In the genomic region with DNA sequence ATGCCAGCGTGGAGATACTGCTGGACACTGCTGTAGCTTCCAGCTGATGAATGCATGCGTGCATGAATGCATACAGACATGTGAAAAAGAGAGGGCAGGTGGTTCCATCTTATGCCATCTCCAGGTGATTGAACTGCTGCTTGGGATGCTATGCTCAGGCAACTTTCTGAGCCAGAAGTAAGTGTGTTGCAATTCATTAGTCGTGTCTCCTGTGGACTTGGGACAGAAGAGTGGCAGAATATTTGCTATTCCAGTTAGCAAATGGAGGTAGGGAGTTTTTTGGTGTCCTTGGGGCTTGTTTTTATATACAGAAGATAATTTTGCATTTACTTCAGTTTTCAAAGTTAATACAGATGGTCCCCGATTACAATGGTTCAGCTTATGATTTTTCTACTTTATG, we compare ENCODE assay signal across 21 cellular contexts. TPM values are rescaled to one million over a fixed set of nuclear protein-coding genes. Genes with fewer than 3 reads are reported as not detected.
DNase-seq lines count a peak whose midpoint lies in the region; ATAC-seq, FAIRE-seq and TF ChIP-seq lines count a peak whose summit lies in the region.
"Had no signal": no experiment of that assay in that cellular context is flagged by ENCODE, and none has a peak within 500 bp of the region (broad histone marks: within the 10 kb centered on the region; RNA-seq: fewer than 3 reads in every experiment).

No MANE protein-coding gene starts in this region.

- TF ChIP-seq RAD21 in K562 (CRISPR knock-in tag; conservative IDR thresholded peaks at IDR 0.05 in 1 of 2, IDR thresholded peaks at IDR 0.05 in 1 of 2), result no peak
- no peak for TF ChIP-seq RAD21 in HepG2 (CRISPR knock-in tag; IDR thresholded peaks at IDR 0.05)

- no peak for TF ChIP-seq CTCF in K562 (IDR thresholded peaks at IDR 0.05 in 2 of 3, conservative IDR thresholded peaks at IDR 0.05 in 1 of 3; ENCODE audit: insufficient read depth in 2 of 3, low read depth in 1 of 3, low read length in 3 of 3)
- no peak for TF ChIP-seq CTCF in HepG2 (CRISPR knock-in tag; IDR thresholded peaks at IDR 0.05)
- no peak for TF ChIP-seq CTCF in osteocyte (IDR thresholded peaks at IDR 0.05)

- in situ Hi-C loops in K562 (cut with MboI), result no loop called here
- in situ Hi-C loops in HepG2 (cut with HindIII; ENCODE audit: extremely low pct_ligation_motif_present, low pct_unique_long_range_greater_than_20kb), result no loop called here

- H3K9me3 Mint-ChIP-seq in osteocyte (ENCODE audit: unreplicated experiment), result no peaks in the 10 kb centered on the region
- H3K9me3 Mint-ChIP-seq in stimulated activated naive B cell treated with anti-CD40 and anti-IgM and Interleukin-4, amounts not matched to agents 10 μg/mL and 1 μg/mL and 100 μg/mL, for 72 hours, result no peaks in the 10 kb centered on the region
- no peaks in the 10 kb centered on the region for H3K9me3 Mint-ChIP-seq in stimulated activated naive CD8-positive, alpha-beta T cell treated with anti-CD3 and anti-CD28 coated beads, Interleukin-15, amount 100 ng/mL, for 72 hours
- H3K9me3 Mint-ChIP-seq: CD4-positive, alpha-beta memory T cell; HFFc6 had no signal

- H2AFZ ChIP-seq in K562 (ENCODE audit: low read depth, low read length) (no peak overlapping the region), HepG2 (ENCODE audit: low read length) (no peak overlapping the region)

- H3K9ac ChIP-seq in K562 (ENCODE audit: insufficient read depth in 1 of 2, low read depth in 2 of 2, low read length in 2 of 2) (no peak overlapping the region), HepG2 (ENCODE audit: insufficient read depth, low read depth, low read length) (no peak overlapping the region)

- H3K27me3 ChIP-seq in K562 (ENCODE audit: control insufficient read depth in 2 of 2, insufficient read depth in 2 of 2, low read length in 2 of 2) (peaks cover 2 to 11% of the 10 kb centered on the region in 2 experiments; a peak in 3 of 5 replicates), HepG2 (ENCODE audit: control insufficient read depth in 1 of 2, insufficient read depth in 2 of 2, low read length in 2 of 2) (no peaks in the 10 kb centered on the region)

- H3K79me2 ChIP-seq in K562 (ENCODE audit: control insufficient read depth, insufficient read depth, low read length), result no peaks in the 10 kb centered on the region
- no peaks in the 10 kb centered on the region for H3K79me2 ChIP-seq in HepG2 (ENCODE audit: insufficient read depth, low read length)

- ATAC-seq in K562, result no peak
- ATAC-seq in HepG2, result no peak
- no peak for ATAC-seq in stimulated activated naive B cell treated with anti-CD40 and anti-IgM and Interleukin-4, amounts not matched to agents 10 μg/mL and 1 μg/mL and 100 μg/mL, for 72 hours (replicated peaks)
- ATAC-seq in stimulated activated naive CD8-positive, alpha-beta T cell treated with anti-CD3 and anti-CD28 coated beads, Interleukin-15, amount 100 ng/mL, for 72 hours, result no peak

- H3K4me3 ChIP-seq in K562, result no peak overlapping the region
- H3K4me3 ChIP-seq in HepG2 (replicated peaks in 1 of 3; ENCODE audit: insufficient read depth in 1 of 3, low read depth in 2 of 3, low read length in 3 of 3), result no peak overlapping the region

- H3K27ac ChIP-seq in K562 (ENCODE audit: extremely low read depth, low read depth, low read length), result no peak overlapping the region
- no peak overlapping the region for H3K27ac ChIP-seq in HepG2 (ENCODE audit: extremely low read length, insufficient read depth, low read length)

- TF ChIP-seq POLR2A in K562 (conservative IDR thresholded peaks at IDR 0.05) (no peak), HepG2 (IDR thresholded peaks at IDR 0.05; ENCODE audit: insufficient read depth in 1 of 2, low read depth in 2 of 2, low read length in 2 of 2) (no peak)

- intact Hi-C loops in K562 (cut with micrococcal nuclease), result no loop called here
- intact Hi-C loops in HepG2 (cut with micrococcal nuclease; ENCODE audit: unreplicated experiment), result no loop called here

- no peak for TF ChIP-seq EP300 in K562 (IDR thresholded peaks at IDR 0.05; ENCODE audit: low read length)
- TF ChIP-seq EP300 in HepG2 (IDR thresholded peaks at IDR 0.05; ENCODE audit: low read depth in 2 of 2, low read length in 2 of 2), result no peak
- TF ChIP-seq EP300 in HepG2 (CRISPR knock-in tag; IDR thresholded peaks at IDR 0.05; ENCODE audit: borderline replicate concordance), result no peak

- H3K9me3 ChIP-seq in K562 (replicated peaks; ENCODE audit: control insufficient read depth, insufficient read depth, low read depth, low read length) (no peaks in the 10 kb centered on the region), HepG2 (ENCODE audit: low read length) (no peaks in the 10 kb centered on the region)

- POLR2A ChIA-PET in K562 (lab: Yijun Ruan, JAX) (no interaction called here), HepG2 (lab: Yijun Ruan, JAX) (no interaction called here)

- no peak overlapping the region for H3K4me3 Mint-ChIP-seq in osteocyte (ENCODE audit: unreplicated experiment)
- no peak overlapping the region for H3K4me3 Mint-ChIP-seq in stimulated activated naive B cell treated with anti-CD40 and anti-IgM and Interleukin-4, amounts not matched to agents 10 μg/mL and 1 μg/mL and 100 μg/mL, for 72 hours
- H3K4me3 Mint-ChIP-seq in stimulated activated naive CD8-positive, alpha-beta T cell treated with anti-CD3 and anti-CD28 coated beads, Interleukin-15, amount 100 ng/mL, for 72 hours, result no peak overlapping the region
- H3K4me3 Mint-ChIP-seq: B cell; CD4-positive, alpha-beta memory T cell; HFFc6 had no signal

- no peaks in the 10 kb centered on the region for H3K27me3 Mint-ChIP-seq in osteocyte (ENCODE audit: unreplicated experiment)
- no peaks in the 10 kb centered on the region for H3K27me3 Mint-ChIP-seq in stimulated activated naive B cell treated with anti-CD40 and anti-IgM and Interleukin-4, amounts not matched to agents 10 μg/mL and 1 μg/mL and 100 μg/mL, for 72 hours
- H3K27me3 Mint-ChIP-seq in stimulated activated naive CD8-positive, alpha-beta T cell treated with anti-CD3 and anti-CD28 coated beads, Interleukin-15, amount 100 ng/mL, for 72 hours, result no peaks in the 10 kb centered on the region
- H3K27me3 Mint-ChIP-seq: B cell; CD4-positive, alpha-beta memory T cell had no signal

- DNase-seq in activated CD8-positive, alpha-beta memory T cell treated with anti-CD3 and anti-CD28 coated beads for 24 hours, result peak; percentile 32
- no peak for DNase-seq in activated CD8-positive, alpha-beta memory T cell treated with anti-CD3 and anti-CD28 coated beads, Interleukin-2, amount 50 U/mL, for 48 hours
- DNase-seq in K562 (ENCODE audit: extremely low read depth in 1 of 4, low spot score in 3 of 4) (no peak), HepG2 (ENCODE audit: low spot score) (no peak), osteocyte (ENCODE audit: extremely low spot score, unreplicated experiment) (peak; percentile 8), DMS79 (lab: John Stamatoyannopoulos, UW) (no peak)
- no peak for DNase-seq in stimulated activated naive B cell treated with anti-CD40 and anti-IgM and Interleukin-4, amounts not matched to agents 10 μg/mL and 1 μg/mL and 100 μg/mL, for 72 hours
- DNase-seq in stimulated activated naive CD8-positive, alpha-beta T cell treated with anti-CD3 and anti-CD28 coated beads, Interleukin-15, amount 100 ng/mL, for 72 hours, result no peak
- DNase-seq: 8988T; C1 segment of cervical spinal cord; CD4-positive, alpha-beta memory T cell; COR-L47; DMS153; DND-41; GDM1; HCEC 1CT; HFFc6 had no signal

- H4K20me1 ChIP-seq in K562 (replicated peaks; ENCODE audit: control insufficient read depth, insufficient read depth, low read length) (no peaks in the 10 kb centered on the region), HepG2 (ENCODE audit: insufficient read depth, low read length) (no peaks in the 10 kb centered on the region)

- WGBS in K562 (ENCODE audit: insufficient coverage, low coverage, missing lambda C conversion rate), result 0% methylated on average over 4 of the region's 4 CpGs
- WGBS in HepG2 (ENCODE audit: low lambda C conversion rate), result 74% methylated on average over 3 of the region's 4 CpGs

- peak; percentile 40 for FAIRE-seq in K562 (lab: Jason Lieb, UNC)
- FAIRE-seq in HepG2 (lab: Jason Lieb, UNC), result no peak
- FAIRE-seq: D721Med, GM19239, H1 had no signal

- CTCF ChIA-PET in K562 (lab: Yijun Ruan, JAX; ENCODE audit: low intra/inter-chr PET ratio), result no interaction called here
- CTCF ChIA-PET in HepG2 (lab: Yijun Ruan, JAX; ENCODE audit: low intra/inter-chr PET ratio, low total read pairs), result no interaction called here

- H3K36me3 Mint-ChIP-seq in osteocyte (ENCODE audit: unreplicated experiment), result peaks cover 2% of the 10 kb centered on the region
- peaks cover 0 to 6% of the 10 kb centered on the region in 2 donors for H3K36me3 Mint-ChIP-seq in stimulated activated naive B cell treated with anti-CD40 and anti-IgM and Interleukin-4, amounts not matched to agents 10 μg/mL and 1 μg/mL and 100 μg/mL, for 72 hours

- H3K4me1 ChIP-seq in K562 (replicated peaks in 1 of 2; ENCODE audit: control insufficient read depth in 2 of 2, insufficient read depth in 2 of 2, low read length in 2 of 2) (no peaks in the 10 kb centered on the region), HepG2 (ENCODE audit: insufficient read depth, low read length) (0 out of 2 replicates have a peak, but pooled peaks cover 7% of the 10 kb centered on the region)

- BruUV-seq in K562 (replicated peaks; lab: Mats Ljungman, UMichigan) (no TSS peak), HepG2 (replicated peaks; lab: Mats Ljungman, UMichigan) (no TSS peak)

- no peaks in the 10 kb centered on the region for H3K4me1 Mint-ChIP-seq in osteocyte (ENCODE audit: unreplicated experiment)
- H3K4me1 Mint-ChIP-seq in stimulated activated naive B cell treated with anti-CD40 and anti-IgM and Interleukin-4, amounts not matched to agents 10 μg/mL and 1 μg/mL and 100 μg/mL, for 72 hours, result no peaks in the 10 kb centered on the region
- H3K4me1 Mint-ChIP-seq in stimulated activated naive CD8-positive, alpha-beta T cell treated with anti-CD3 and anti-CD28 coated beads, Interleukin-15, amount 100 ng/mL, for 72 hours, result no peaks in the 10 kb centered on the region
- H3K4me1 Mint-ChIP-seq: B cell; CD4-positive, alpha-beta memory T cell had no signal

- no peaks in the 10 kb centered on the region for H3K9me1 ChIP-seq in K562 (ENCODE audit: control insufficient read depth, insufficient read depth, low read length)

- H3K4me2 ChIP-seq in K562 (ENCODE audit: insufficient read depth, low read length) (no peak overlapping the region), HepG2 (ENCODE audit: low read depth, low read length) (no peak overlapping the region)

- H3K27ac Mint-ChIP-seq in osteocyte (ENCODE audit: unreplicated experiment), result no peak overlapping the region
- H3K27ac Mint-ChIP-seq in stimulated activated naive B cell treated with anti-CD40 and anti-IgM and Interleukin-4, amounts not matched to agents 10 μg/mL and 1 μg/mL and 100 μg/mL, for 72 hours, result no peak overlapping the region
- H3K27ac Mint-ChIP-seq in stimulated activated naive CD8-positive, alpha-beta T cell treated with anti-CD3 and anti-CD28 coated beads, Interleukin-15, amount 100 ng/mL, for 72 hours, result peak overlapping the region in 1 of 2 donors; percentile 9
- H3K27ac Mint-ChIP-seq: B cell, HFFc6 had no signal

- H3K36me3 ChIP-seq in K562 (ENCODE audit: control insufficient read depth, insufficient read depth, low read length) (no peaks in the 10 kb centered on the region), HepG2 (replicated peaks in 1 of 2; ENCODE audit: control insufficient read depth in 1 of 2, insufficient read depth in 2 of 2, low read length in 2 of 2) (no peaks in the 10 kb centered on the region)

RNA-seq across cellular contexts. Expression of a gene that starts 33.3 kb away (rescaled TPM):
- 1.1 and 2.9 TPM in 2 replicates for total RNA-seq in K562 (2011; cell fraction: chromatin; rRNA removed; ENCODE audit: low replicate concordance)
- total RNA-seq in K562 (2011; cell fraction: nucleolus; rRNA removed), result 1.3 TPM in 2 replicates
- total RNA-seq in K562 (2011; cell fraction: nucleoplasm; rRNA removed), result 1.6 and 2.0 TPM in 2 replicates
- total RNA-seq in K562 (2014; rRNA removed), result 0.27 and 0.33 TPM in 2 replicates
- total RNA-seq in K562 (2014; rRNA removed; fragmentation: Illumina TruSeq; extraction: Trizol), result 0.44 and 0.48 TPM in 2 replicates
- 0.41 and 0.43 TPM in 2 replicates for total RNA-seq in K562 (2015; rRNA removed; fragmentation: Illumina TruSeq; extraction: Trizol)
- total RNA-seq in K562 (2021), result 0.49 and 0.80 TPM in 2 replicates
- polyA plus RNA-seq in K562 (2011; rRNA removed), result 0.70 and 1.7 TPM in 2 replicates
- polyA plus RNA-seq in K562 (2011; cell fraction: cytosol; rRNA removed), result 1.1 and 1.8 TPM in 2 replicates
- 1.4 and 2.1 TPM in 2 replicates for polyA plus RNA-seq in K562 (2011; cell fraction: nucleus; rRNA removed)
- polyA plus RNA-seq in K562 (2012), result 0.52 and 1.1 TPM in 2 replicates
- polyA plus RNA-seq in K562 (2014; fragmentation: Illumina TruSeq; extraction: Trizol), result 0.34 and 0.60 TPM in 2 replicates
- polyA plus RNA-seq in K562 (2014; fragmentation: Nextera tagmentation; extraction: Ambion mirVana), result under 1 TPM; 0.08 to 0.32 TPM
- polyA plus RNA-seq in K562 (2014; rRNA removed), result 0.54 and 1.4 TPM in 2 replicates
- polyA minus RNA-seq in K562 (2011; rRNA and poly(A)+ RNA removed), result 0.21 and 0.93 TPM in 2 replicates
- 0.86 TPM in 1 of 2 replicates, not detected in the other for polyA minus RNA-seq in K562 (2011; cell fraction: cytosol; rRNA and poly(A)+ RNA removed)
- polyA minus RNA-seq in K562 (2011; cell fraction: nucleus; rRNA and poly(A)+ RNA removed), result 0.27 and 2.1 TPM in 2 replicates
- 0.11 TPM in 2 replicates for total RNA-seq in HepG2 (2016; rRNA removed; fragmentation: Illumina TruSeq; extraction: Trizol)
- total RNA-seq in HepG2 (2016; cell fraction: cytosol; rRNA removed; fragmentation: Illumina TruSeq; extraction: Trizol; ENCODE audit: low read depth), result not detected in 2 replicates
- 0.09 TPM in 1 of 2 replicates, not detected in the other for total RNA-seq in HepG2 (2016; cell fraction: insoluble cytoplasmic fraction; rRNA removed; fragmentation: Illumina TruSeq; extraction: Trizol)
- not detected in 2 replicates for total RNA-seq in HepG2 (2016; cell fraction: membrane; rRNA removed; fragmentation: Illumina TruSeq; extraction: Trizol)
- total RNA-seq in HepG2 (2016; cell fraction: nucleus; rRNA removed; fragmentation: Illumina TruSeq; extraction: Trizol), result not detected in 2 replicates
- polyA plus RNA-seq in HepG2 (2011; rRNA removed), result 0.17 and 0.48 TPM in 2 replicates
- polyA plus RNA-seq in HepG2 (2011; cell fraction: cytosol; rRNA removed), result 0.19 and 0.23 TPM in 2 replicates
- polyA plus RNA-seq in HepG2 (2011; cell fraction: nucleus; rRNA removed), result 1.3 and 1.5 TPM in 2 replicates
- polyA plus RNA-seq in HepG2 (2012), result 0.21 and 0.31 TPM in 2 replicates
- polyA plus RNA-seq in HepG2 (2016; cell fraction: cytosol; fragmentation: Illumina TruSeq; extraction: Trizol; ENCODE audit: low read depth), result not detected in 2 replicates
- not detected in 2 replicates for polyA plus RNA-seq in HepG2 (2016; cell fraction: insoluble cytoplasmic fraction; fragmentation: Illumina TruSeq; extraction: Trizol; ENCODE audit: low read depth)
- polyA plus RNA-seq in HepG2 (2016; cell fraction: membrane; fragmentation: Illumina TruSeq; extraction: Trizol; ENCODE audit: low read depth), result not detected in 2 replicates
- not detected in 2 replicates for polyA plus RNA-seq in HepG2 (2016; cell fraction: nucleus; fragmentation: Illumina TruSeq; extraction: Trizol; ENCODE audit: insufficient read depth, low read depth)
- 0.40 TPM in 2 replicates for polyA minus RNA-seq in HepG2 (2011; rRNA and poly(A)+ RNA removed; ENCODE audit: low replicate concordance)
- polyA minus RNA-seq in HepG2 (2011; cell fraction: cytosol; rRNA and poly(A)+ RNA removed), result not detected in 2 replicates
- not detected in 2 replicates for polyA minus RNA-seq in HepG2 (2011; cell fraction: nucleus; rRNA and poly(A)+ RNA removed)
- total RNA-seq in osteocyte, result 4.6 and 5.7 TPM in 2 replicates

RNA-seq across cellular contexts. Expression of a gene that starts 44.8 kb away (rescaled TPM):
- 42.0 and 42.1 TPM in 2 replicates for total RNA-seq in K562 (2011; cell fraction: chromatin; rRNA removed; ENCODE audit: low replicate concordance)
- total RNA-seq in K562 (2011; cell fraction: nucleolus; rRNA removed), result 28.0 and 36.9 TPM in 2 replicates
- total RNA-seq in K562 (2011; cell fraction: nucleoplasm; rRNA removed), result 55.7 and 78.3 TPM in 2 replicates
- total RNA-seq in K562 (2014; rRNA removed), result 46.1 and 50.0 TPM in 2 replicates
- total RNA-seq in K562 (2014; rRNA removed; fragmentation: Illumina TruSeq; extraction: Trizol), result 71.2 and 73.9 TPM in 2 replicates
- total RNA-seq in K562 (2015; rRNA removed; fragmentation: Illumina TruSeq; extraction: Trizol), result 56.8 and 59.8 TPM in 2 replicates
- total RNA-seq in K562 (2021), result 72.0 and 79.1 TPM in 2 replicates
- 49.2 and 65.1 TPM in 2 replicates for polyA plus RNA-seq in K562 (2011; rRNA removed)
- polyA plus RNA-seq in K562 (2011; cell fraction: cytosol; rRNA removed), result 52.2 and 59.7 TPM in 2 replicates
- polyA plus RNA-seq in K562 (2011; cell fraction: nucleus; rRNA removed), result 24.0 and 24.4 TPM in 2 replicates
- polyA plus RNA-seq in K562 (2012), result 54.8 and 61.6 TPM in 2 replicates
- polyA plus RNA-seq in K562 (2014; fragmentation: Illumina TruSeq; extraction: Trizol), result 78.7 and 98.8 TPM in 2 replicates
- 10 to 100 TPM; 22.8 to 23.6 TPM for polyA plus RNA-seq in K562 (2014; fragmentation: Nextera tagmentation; extraction: Ambion mirVana)
- polyA plus RNA-seq in K562 (2014; rRNA removed), result 65.7 and 69.0 TPM in 2 replicates
- polyA minus RNA-seq in K562 (2011; rRNA and poly(A)+ RNA removed), result 40.4 and 43.8 TPM in 2 replicates
- 23.4 and 27.0 TPM in 2 replicates for polyA minus RNA-seq in K562 (2011; cell fraction: cytosol; rRNA and poly(A)+ RNA removed)
- 13.5 and 20.1 TPM in 2 replicates for polyA minus RNA-seq in K562 (2011; cell fraction: nucleus; rRNA and poly(A)+ RNA removed)
- total RNA-seq in HepG2 (2016; rRNA removed; fragmentation: Illumina TruSeq; extraction: Trizol), result 42.4 and 53.0 TPM in 2 replicates
- total RNA-seq in HepG2 (2016; cell fraction: cytosol; rRNA removed; fragmentation: Illumina TruSeq; extraction: Trizol; ENCODE audit: low read depth), result 56.6 and 57.5 TPM in 2 replicates
- 43.5 and 50.8 TPM in 2 replicates for total RNA-seq in HepG2 (2016; cell fraction: insoluble cytoplasmic fraction; rRNA removed; fragmentation: Illumina TruSeq; extraction: Trizol)
- 111 and 115 TPM in 2 replicates for total RNA-seq in HepG2 (2016; cell fraction: membrane; rRNA removed; fragmentation: Illumina TruSeq; extraction: Trizol)
- 31.3 and 35.8 TPM in 2 replicates for total RNA-seq in HepG2 (2016; cell fraction: nucleus; rRNA removed; fragmentation: Illumina TruSeq; extraction: Trizol)
- polyA plus RNA-seq in HepG2 (2011; rRNA removed), result 29.1 and 36.7 TPM in 2 replicates
- polyA plus RNA-seq in HepG2 (2011; cell fraction: cytosol; rRNA removed), result 41.8 and 47.6 TPM in 2 replicates
- 13.3 and 18.4 TPM in 2 replicates for polyA plus RNA-seq in HepG2 (2011; cell fraction: nucleus; rRNA removed)
- polyA plus RNA-seq in HepG2 (2012), result 33.1 and 45.9 TPM in 2 replicates
- polyA plus RNA-seq in HepG2 (2016; cell fraction: cytosol; fragmentation: Illumina TruSeq; extraction: Trizol; ENCODE audit: low read depth), result 99.2 and 108 TPM in 2 replicates
- 81.6 and 86.6 TPM in 2 replicates for polyA plus RNA-seq in HepG2 (2016; cell fraction: insoluble cytoplasmic fraction; fragmentation: Illumina TruSeq; extraction: Trizol; ENCODE audit: low read depth)
- 164 and 173 TPM in 2 replicates for polyA plus RNA-seq in HepG2 (2016; cell fraction: membrane; fragmentation: Illumina TruSeq; extraction: Trizol; ENCODE audit: low read depth)
- 60.9 and 72.5 TPM in 2 replicates for polyA plus RNA-seq in HepG2 (2016; cell fraction: nucleus; fragmentation: Illumina TruSeq; extraction: Trizol; ENCODE audit: insufficient read depth, low read depth)
- 29.3 and 66.6 TPM in 2 replicates for polyA minus RNA-seq in HepG2 (2011; rRNA and poly(A)+ RNA removed; ENCODE audit: low replicate concordance)
- polyA minus RNA-seq in HepG2 (2011; cell fraction: cytosol; rRNA and poly(A)+ RNA removed), result 21.4 and 25.0 TPM in 2 replicates
- 20.6 and 27.8 TPM in 2 replicates for polyA minus RNA-seq in HepG2 (2011; cell fraction: nucleus; rRNA and poly(A)+ RNA removed)
- total RNA-seq in osteocyte, result 116 and 120 TPM in 2 replicates

Comparison
In these comparisons a context has a peak if more than half of its experiments do, and no peak if none do; other contexts are left out.
1. DNase-seq: peak in activated CD8-positive, alpha-beta memory T cell treated with anti-CD3 and anti-CD28 coated beads for 24 hours (single experiment) and osteocyte (single experiment); none in activated CD8-positive, alpha-beta memory T cell treated with anti-CD3 and anti-CD28 coated beads, Interleukin-2, amount 50 U/mL, for 48 hours (single experiment), K562 (0 of 4), HepG2 (single experiment), DMS79 (single experiment), stimulated activated naive B cell treated with anti-CD40 and anti-IgM and Interleukin-4, amounts not matched to agents 10 μg/mL and 1 μg/mL and 100 μg/mL, for 72 hours (single experiment) and stimulated activated naive CD8-positive, alpha-beta T cell treated with anti-CD3 and anti-CD28 coated beads, Interleukin-15, amount 100 ng/mL, for 72 hours (0 of 2).